8 cellular contexts compared by ENCODE assay signal in genomic region chr2:177763532-177764265, GRCh38.
DNase-seq lines count a peak whose midpoint lies in the region; ATAC-seq and TF ChIP-seq lines count a peak whose summit lies in the region.

No MANE protein-coding gene starts in this region.

- H3K9me3 Mint-ChIP-seq in activated CD8-positive, alpha-beta T cell treated with anti-CD3 and anti-CD28 coated beads, Interleukin-2, amount 10 ng/mL, durations not matched to agents 7 days and 5 days (ENCODE audit: insufficient read depth), result no peaks in the 10 kb centered on the region
- H3K9me3 Mint-ChIP-seq in endothelial cell (ENCODE audit: unreplicated experiment), result no peaks in the 10 kb centered on the region

- POLR2A ChIA-PET in activated CD8-positive, alpha-beta T cell treated with anti-CD3 and anti-CD28 coated beads, Interleukin-2, amount 10 ng/mL, durations not matched to agents 7 days and 5 days (lab: Charles Lee), result no interaction called here

- H3K4me3 Mint-ChIP-seq in activated CD8-positive, alpha-beta T cell treated with anti-CD3 and anti-CD28 coated beads, Interleukin-2, amount 10 ng/mL, durations not matched to agents 7 days and 5 days, result no peak overlapping the region
- peak overlapping the region; percentile 21 for H3K4me3 Mint-ChIP-seq in endothelial cell (ENCODE audit: unreplicated experiment)

- ATAC-seq in GM19455 (IDR thresholded peaks at IDR 0.05; ENCODE audit: unreplicated experiment) (peak; percentile 98), HG03520 (IDR thresholded peaks at IDR 0.05; ENCODE audit: unreplicated experiment) (peak; percentile 99)
- peak; percentile 99 for ATAC-seq in activated CD8-positive, alpha-beta T cell treated with anti-CD3 and anti-CD28 coated beads, Interleukin-2, amount 10 ng/mL, durations not matched to agents 7 days and 5 days

- CTCF ChIA-PET in activated CD8-positive, alpha-beta T cell treated with anti-CD3 and anti-CD28 coated beads, Interleukin-2, amount 10 ng/mL, durations not matched to agents 7 days and 5 days (lab: Charles Lee), result interaction anchor here (0.6 to 3.7 kb wide), 14 partner anchors 9 to 599 kb away, joined by 3 to 25 read pairs (median 4); no protein-coding TSS in a partner anchor

- H3K4me1 Mint-ChIP-seq in activated CD8-positive, alpha-beta T cell treated with anti-CD3 and anti-CD28 coated beads, Interleukin-2, amount 10 ng/mL, durations not matched to agents 7 days and 5 days (ENCODE audit: low read depth), result peaks cover 3% of the 10 kb centered on the region
- H3K4me1 Mint-ChIP-seq in endothelial cell (ENCODE audit: unreplicated experiment), result peaks cover 34% of the 10 kb centered on the region

- no peak overlapping the region for H3K27ac Mint-ChIP-seq in activated CD8-positive, alpha-beta T cell treated with anti-CD3 and anti-CD28 coated beads, Interleukin-2, amount 10 ng/mL, durations not matched to agents 7 days and 5 days
- peak overlapping the region; percentile 25 for H3K27ac Mint-ChIP-seq in endothelial cell (ENCODE audit: unreplicated experiment)

- peak; percentile 63 for DNase-seq in COLO668 (lab: John Stamatoyannopoulos, UW; ENCODE audit: unreplicated experiment)
- peak; percentile 32 for DNase-seq in NCI-H774 (lab: John Stamatoyannopoulos, UW)
- peak; percentile 88 for DNase-seq in activated CD8-positive, alpha-beta T cell treated with anti-CD3 and anti-CD28 coated beads, Interleukin-2, amount 10 ng/mL, durations not matched to agents 7 days and 5 days
- DNase-seq in endothelial cell (ENCODE audit: low spot score), result peak; percentile 87
- DNase-seq in mucosa of gallbladder (ENCODE audit: low spot score), result peak; percentile 79
- peak; percentile 46 for DNase-seq in stimulated activated CD8-positive, alpha-beta memory T cell treated with anti-CD3 and anti-CD28 coated beads, Interleukin-7, amount 100 ng/mL, for 1 hour (ENCODE audit: low read depth in 2 of 2)

- no peaks in the 10 kb centered on the region for H3K36me3 Mint-ChIP-seq in activated CD8-positive, alpha-beta T cell treated with anti-CD3 and anti-CD28 coated beads, Interleukin-2, amount 10 ng/mL, durations not matched to agents 7 days and 5 days (ENCODE audit: low read depth)
- no peaks in the 10 kb centered on the region for H3K36me3 Mint-ChIP-seq in endothelial cell (ENCODE audit: low read depth, unreplicated experiment)

- TF ChIP-seq CTCF in endothelial cell (IDR thresholded peaks at IDR 0.05; ENCODE audit: unreplicated experiment), result peak; percentile 90

- H3K27me3 Mint-ChIP-seq in activated CD8-positive, alpha-beta T cell treated with anti-CD3 and anti-CD28 coated beads, Interleukin-2, amount 10 ng/mL, durations not matched to agents 7 days and 5 days (ENCODE audit: low read depth), result peaks cover 17% of the 10 kb centered on the region
- H3K27me3 Mint-ChIP-seq in endothelial cell (ENCODE audit: unreplicated experiment), result peaks cover 4% of the 10 kb centered on the region

Comparison
In these comparisons a context has a peak if more than half of its experiments do, and no peak if none do; other contexts are left out.
1. Peak in every context shown above with its lines: DNase-seq and ATAC-seq.
2. DNase-seq: peak in every context shown above with its lines; median percentile 88 in activated CD8-positive, alpha-beta T cell treated with anti-CD3 and anti-CD28 coated beads, Interleukin-2, amount 10 ng/mL, durations not matched to agents 7 days and 5 days; 87 in endothelial cell; 79 in mucosa of gallbladder; 63 in COLO668; 46 in stimulated activated CD8-positive, alpha-beta memory T cell treated with anti-CD3 and anti-CD28 coated beads, Interleukin-7, amount 100 ng/mL, for 1 hour; 32 in NCI-H774.